Comparison of ENCODE assay signal across 23 cellular contexts in the genomic region with DNA sequence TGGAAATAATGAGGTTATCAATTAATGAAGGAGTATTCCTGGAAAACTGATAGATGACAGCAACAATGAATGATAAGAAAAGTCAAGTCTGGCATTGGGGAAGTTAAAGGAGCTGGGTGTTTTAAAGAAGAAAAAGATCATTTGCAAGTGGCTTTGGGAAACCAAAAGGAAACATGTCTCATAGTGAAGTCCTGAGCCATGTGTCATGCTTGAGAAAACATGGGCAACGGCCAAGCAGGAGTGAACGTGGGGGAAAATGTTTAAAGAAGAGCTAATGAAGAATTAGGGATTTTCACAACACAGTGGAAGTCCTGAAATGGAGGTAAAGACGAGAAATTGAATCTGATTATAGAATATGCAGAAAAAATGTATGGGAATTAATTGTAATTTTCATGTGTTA.
A peak's percentile ranks its signal among the peaks of the same experiment; 100 is the strongest.
DNase-seq lines count a peak whose midpoint lies in the region; TF ChIP-seq lines count a peak whose summit lies in the region.
"Had no signal": no experiment of that assay in that cellular context is flagged by ENCODE, and none has a peak within 500 bp of the region (broad histone marks: within the 10 kb centered on the region; RNA-seq: fewer than 3 reads in every experiment).

No MANE protein-coding gene starts in this region.

- H2AFZ ChIP-seq in GM23248: no peak overlapping the region
- H2AFZ ChIP-seq in smooth muscle cell (ENCODE audit: low read depth): no peak overlapping the region

- H3K9ac ChIP-seq in GM23248 (no peak overlapping the region), smooth muscle cell (ENCODE audit: low read depth) (no peak overlapping the region)

- H3F3A ChIP-seq in GM23248 (ENCODE audit: insufficient read depth) (no peaks in the 10 kb centered on the region), smooth muscle cell (ENCODE audit: low read depth) (peaks cover 5% of the 10 kb centered on the region)

- H3K9me3 ChIP-seq in GM23248 (ENCODE audit: low read depth) (no peaks in the 10 kb centered on the region), smooth muscle cell (replicated peaks; ENCODE audit: low read depth) (no peaks in the 10 kb centered on the region)
- H3K9me3 ChIP-seq: HAP-1, prostate gland, upper lobe of left lung had no signal

- H3K27ac ChIP-seq in GM23248: no peak overlapping the region
- H3K27ac ChIP-seq in smooth muscle cell (ENCODE audit: low read depth): peak overlapping the region; percentile 87
- H3K27ac ChIP-seq: prostate gland, upper lobe of left lung had no signal

- H3K36me3 ChIP-seq in GM23248 (ENCODE audit: low read depth): no peaks in the 10 kb centered on the region
- H3K36me3 ChIP-seq in smooth muscle cell (ENCODE audit: low read depth): no peaks in the 10 kb centered on the region
- H3K36me3 ChIP-seq: HAP-1, prostate gland, upper lobe of left lung had no signal

- in situ Hi-C loops in GM23248 (cut with MboI) (no loop called here), astrocyte of the cerebellum (cut with HindIII; ENCODE audit: low sequenced_read_pairs) (no loop called here)

- no peaks in the 10 kb centered on the region for H3K79me2 ChIP-seq in GM23248 (ENCODE audit: insufficient read depth)
- no peaks in the 10 kb centered on the region for H3K79me2 ChIP-seq in smooth muscle cell (ENCODE audit: low read depth)

- H3K4me2 ChIP-seq in GM23248 (ENCODE audit: unreplicated experiment) (peak overlapping the region; percentile 11), smooth muscle cell (peak overlapping the region; percentile 75)

- no peaks in the 10 kb centered on the region for H3K9me2 ChIP-seq in GM23248 (ENCODE audit: insufficient read depth)

- 13 to 19% methylated on average over 3 of the region's 3 CpGs for WGBS in GM23248 (ENCODE audit: low coverage in 1 of 2, low lambda C conversion rate in 2 of 2, missing lambda C conversion rate in 2 of 2), 2 experiments
- WGBS in smooth muscle cell (ENCODE audit: low lambda C conversion rate): 25% methylated on average over 3 of the region's 3 CpGs

- H3K4me3 ChIP-seq in GM23248: no peak overlapping the region
- H3K4me3 ChIP-seq in astrocyte of the cerebellum (ENCODE audit: low read depth, low read length): no peak overlapping the region
- H3K4me3 ChIP-seq in foreskin fibroblast (ENCODE audit: low read depth in 1 of 2, low read length in 2 of 2): no peak overlapping the region
- no peak overlapping the region for H3K4me3 ChIP-seq in smooth muscle cell
- H3K4me3 ChIP-seq: HAP-1, prostate gland, upper lobe of left lung had no signal

- H4K20me1 ChIP-seq in GM23248 (ENCODE audit: insufficient read depth): no peaks in the 10 kb centered on the region
- no peaks in the 10 kb centered on the region for H4K20me1 ChIP-seq in smooth muscle cell (ENCODE audit: low read depth)

- DNase-seq in GM23248: peak; percentile 65
- peak; percentile 65 for DNase-seq in astrocyte of the cerebellum (ENCODE audit: low read depth)
- DNase-seq in foreskin fibroblast: peak; percentile 50 to 88
- no peak for DNase-seq in smooth muscle cell (lab: John Stamatoyannopoulos, UW; ENCODE audit: unreplicated experiment)
- DNase-seq in SHP77 treated with DMSO at 0.1 percent for 48 hours (lab: John Stamatoyannopoulos, UW): no peak
- no peak for DNase-seq in GOT3 (lab: John Stamatoyannopoulos, UW)
- DNase-seq in C1 segment of cervical spinal cord (lab: John Stamatoyannopoulos, UW): no peak
- DNase-seq in NCI-H2081 treated with DMSO at 0.1 percent for 48 hours (lab: John Stamatoyannopoulos, UW): no peak
- DNase-seq: activated CD4-positive, CD25-positive, alpha-beta regulatory T cell treated with anti-CD3 and anti-CD28 coated beads, Interleukin-2, amount 50 U/mL, for 72 hours; activated CD8-positive, alpha-beta memory T cell treated with anti-CD3 and anti-CD28 coated beads for 24 hours; COR-L47; DMS79 treated with DMSO at 0.1 percent for 48 hours; foreskin melanocyte; hippocampal formation; kidney; MM.1S; NCI-H146; NCI-H774; nephron progenitor cell; Right ventricle myocardium superior; upper lobe of left lung had no signal

- H3K4me1 ChIP-seq in GM23248 (ENCODE audit: insufficient read depth) (peaks cover 12% of the 10 kb centered on the region; the same call in 1 of the 2 replicates), smooth muscle cell (ENCODE audit: low read depth) (no peaks in the 10 kb centered on the region)
- H3K4me1 ChIP-seq: HAP-1, prostate gland, upper lobe of left lung had no signal

- no peak for TF ChIP-seq CTCF in astrocyte of the cerebellum (IDR thresholded peaks at IDR 0.05; ENCODE audit: low read depth, low read length, missing control alignments)
- TF ChIP-seq CTCF in foreskin fibroblast (IDR thresholded peaks at IDR 0.05; ENCODE audit: low read depth, low read length): no peak
- TF ChIP-seq CTCF in smooth muscle cell (IDR thresholded peaks at IDR 0.05; ENCODE audit: borderline replicate concordance, insufficient read depth, poor library complexity, severe bottlenecking): no peak

- no peaks in the 10 kb centered on the region for H3K27me3 ChIP-seq in GM23248 (replicated peaks; ENCODE audit: insufficient read depth)
- no peaks in the 10 kb centered on the region for H3K27me3 ChIP-seq in smooth muscle cell (ENCODE audit: low read depth)
- H3K27me3 ChIP-seq: upper lobe of left lung had no signal

Comparison
In these comparisons a context has a peak if more than half of its experiments do, and no peak if none do; other contexts are left out.
1. DNase-seq: peak in GM23248 (single experiment), astrocyte of the cerebellum (single experiment) and foreskin fibroblast (2 of 2); none in smooth muscle cell (single experiment), SHP77 treated with DMSO at 0.1 percent for 48 hours (single experiment), GOT3 (single experiment), C1 segment of cervical spinal cord (0 of 14) and NCI-H2081 treated with DMSO at 0.1 percent for 48 hours (single experiment).